2 cellular contexts compared by ENCODE assay signal in genomic region chr1:99696616-99697015, GRCh38.
TF ChIP-seq lines count a peak whose summit lies in the region.

No MANE protein-coding gene starts in this region.

TF ChIP-seq in SK-N-SH, 30 proteins besides CTCF, POLR2A, EP300 and RAD21 (continued from another document):
- TF ChIP-seq REST (IDR thresholded peaks at IDR 0.05; ENCODE audit: low read depth, low read length) = peak; percentile 87
TF ChIP-seq in SK-N-SH: peak in this region for 1.

TF ChIP-seq in SK-N-SH treated with all-trans-retinoic acid at 6 μM for 48 hours, 23 proteins besides CTCF, POLR2A, EP300 and RAD21 (continued from another document):
- TF ChIP-seq OSR1 (CRISPR knock-in tag; IDR thresholded peaks at IDR 0.05) (no peak), PATZ1 (CRISPR knock-in tag; IDR thresholded peaks at IDR 0.05; ENCODE audit: borderline replicate concordance) (no peak)
